16 cellular contexts compared by ENCODE assay signal in the genomic region with DNA sequence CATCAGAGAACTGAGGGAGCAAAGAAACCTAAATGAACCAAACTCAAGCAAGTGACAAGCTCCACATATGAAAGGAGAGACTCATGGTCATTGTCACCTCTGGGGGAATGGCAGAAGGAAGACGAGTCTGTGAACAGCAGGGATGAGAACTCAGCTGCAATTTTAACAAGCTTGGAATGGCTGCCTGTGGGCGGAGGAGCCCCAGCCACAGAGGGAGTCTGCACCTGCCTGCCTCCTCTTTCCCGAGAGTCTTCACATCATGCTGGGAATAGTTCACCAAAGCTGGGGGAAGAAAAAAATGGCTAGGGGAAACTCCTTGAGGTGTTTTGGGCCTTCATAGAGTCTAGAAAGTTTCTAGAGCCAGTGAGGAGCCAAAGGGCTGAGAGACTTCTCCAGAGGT. TPM values are rescaled to one million over a fixed set of nuclear protein-coding genes. Genes with fewer than 3 reads are reported as not detected.
A peak's percentile ranks its signal among the peaks of the same experiment; 100 is the strongest.
DNase-seq lines count a peak whose midpoint lies in the region; ATAC-seq and TF ChIP-seq lines count a peak whose summit lies in the region.
"Had no signal": no experiment of that assay in that cellular context is flagged by ENCODE, and none has a peak within 500 bp of the region (broad histone marks: within the 10 kb centered on the region; RNA-seq: fewer than 3 reads in every experiment).

No MANE protein-coding gene starts in this region.

- H3K4me3 Mint-ChIP-seq in GM23338 (no peak overlapping the region), endodermal cell (no peak overlapping the region), neural progenitor cell (no peak overlapping the region)
- H3K4me3 Mint-ChIP-seq in activated T-helper 17 cell treated with anti-CD3 and anti-CD28 coated beads, Interleukin-2, amount 50 U/mL, for 72 hours, result no peak overlapping the region
- H3K4me3 Mint-ChIP-seq: CD14-positive monocyte; CD4-positive, alpha-beta memory T cell had no signal

- H4K20me1 ChIP-seq in GM23338 (replicated peaks; ENCODE audit: insufficient read depth), result no peaks in the 10 kb centered on the region
- H4K20me1 ChIP-seq in neural progenitor cell (ENCODE audit: low read depth), result no peaks in the 10 kb centered on the region
- H4K20me1 ChIP-seq in PC-9 (ENCODE audit: insufficient read depth), result no peaks in the 10 kb centered on the region
- H4K20me1 ChIP-seq: BLaER1 had no signal

- H3F3A ChIP-seq in GM23338 (replicated peaks; ENCODE audit: low read depth) (no peaks in the 10 kb centered on the region), neural progenitor cell (ENCODE audit: low read depth) (peaks cover 10% of the 10 kb centered on the region), PC-9 (ENCODE audit: insufficient read depth, low read depth) (no peaks in the 10 kb centered on the region)

- no peaks in the 10 kb centered on the region for H3K27me3 Mint-ChIP-seq in GM23338 (ENCODE audit: insufficient read depth, low read depth, poor library complexity)
- H3K27me3 Mint-ChIP-seq in endodermal cell (ENCODE audit: insufficient read depth), result no peaks in the 10 kb centered on the region
- peaks cover 2% of the 10 kb centered on the region for H3K27me3 Mint-ChIP-seq in neural progenitor cell (ENCODE audit: insufficient read depth, low read depth)
- no peaks in the 10 kb centered on the region for H3K27me3 Mint-ChIP-seq in activated T-helper 17 cell treated with anti-CD3 and anti-CD28 coated beads, Interleukin-2, amount 50 U/mL, for 72 hours
- H3K27me3 Mint-ChIP-seq: CD4-positive, alpha-beta memory T cell had no signal

- H3K27ac Mint-ChIP-seq in GM23338, result no peak overlapping the region; the same call in 1 of the 2 replicates
- no peak overlapping the region for H3K27ac Mint-ChIP-seq in endodermal cell
- peak overlapping the region; percentile 25 for H3K27ac Mint-ChIP-seq in neural progenitor cell
- no peak overlapping the region for H3K27ac Mint-ChIP-seq in activated T-helper 17 cell treated with anti-CD3 and anti-CD28 coated beads, Interleukin-2, amount 50 U/mL, for 72 hours
- H3K27ac Mint-ChIP-seq: CD4-positive, alpha-beta memory T cell had no signal

- peak; percentile 51 for ATAC-seq in GM23338
- no peak for ATAC-seq in GM18511 (IDR thresholded peaks at IDR 0.05; ENCODE audit: unreplicated experiment)
- no peak for ATAC-seq in activated T-helper 17 cell treated with anti-CD3 and anti-CD28 coated beads, Interleukin-2, amount 50 U/mL, for 72 hours (replicated peaks)

- no peaks in the 10 kb centered on the region for H3K79me2 ChIP-seq in GM23338 (replicated peaks; ENCODE audit: insufficient read depth)
- H3K79me2 ChIP-seq in neural progenitor cell (ENCODE audit: low read depth), result no peaks in the 10 kb centered on the region
- H3K79me2 ChIP-seq in PC-9 (ENCODE audit: low read depth), result no peaks in the 10 kb centered on the region

- H3K4me1 Mint-ChIP-seq in GM23338, result peaks cover 9% of the 10 kb centered on the region; the same call in 2 of the 3 replicates
- peaks cover 12% of the 10 kb centered on the region for H3K4me1 Mint-ChIP-seq in endodermal cell
- H3K4me1 Mint-ChIP-seq in neural progenitor cell, result peaks cover 7% of the 10 kb centered on the region
- H3K4me1 Mint-ChIP-seq in activated T-helper 17 cell treated with anti-CD3 and anti-CD28 coated beads, Interleukin-2, amount 50 U/mL, for 72 hours, result no peaks in the 10 kb centered on the region
- H3K4me1 Mint-ChIP-seq: CD14-positive monocyte; CD4-positive, alpha-beta memory T cell had no signal

- H3K27me3 ChIP-seq in GM23338 (ENCODE audit: insufficient read depth) (no peaks in the 10 kb centered on the region), endodermal cell (ENCODE audit: control insufficient read depth, insufficient read depth, low read length, poor library complexity, severe bottlenecking) (no peaks in the 10 kb centered on the region), neural progenitor cell (no peaks in the 10 kb centered on the region), PC-9 (ENCODE audit: insufficient read depth, low read depth) (no peaks in the 10 kb centered on the region)
- H3K27me3 ChIP-seq: BLaER1 had no signal

- CTCF ChIA-PET in PC-9 (lab: Charles Lee), result no interaction called here

- H3K9me3 ChIP-seq in endodermal cell (ENCODE audit: control insufficient read depth, low read length), result peaks cover 6% of the 10 kb centered on the region
- no peaks in the 10 kb centered on the region for H3K9me3 ChIP-seq in neural progenitor cell (ENCODE audit: low read depth)
- H3K9me3 ChIP-seq in PC-9 (ENCODE audit: insufficient read depth, low read depth), result no peaks in the 10 kb centered on the region

- WGBS in endodermal cell (ENCODE audit: insufficient coverage in 1 of 2, insufficient read length in 1 of 2), 2 experiments, result 58 to 59% methylated on average over 3 of the region's 3 CpGs

- H3K4me3 ChIP-seq in GM23338 (no peak overlapping the region), endodermal cell (ENCODE audit: low read length) (no peak overlapping the region), neural progenitor cell (no peak overlapping the region), PC-9 (no peak overlapping the region)
- H3K4me3 ChIP-seq: BLaER1, HAP-1 had no signal

- no peaks in the 10 kb centered on the region; the same call in 1 of the 2 replicates for H3K36me3 ChIP-seq in GM23338 (ENCODE audit: insufficient read depth)
- H3K36me3 ChIP-seq in endodermal cell (ENCODE audit: control insufficient read depth, insufficient read depth, low read length), result no peaks in the 10 kb centered on the region
- no peaks in the 10 kb centered on the region for H3K36me3 ChIP-seq in neural progenitor cell
- no peaks in the 10 kb centered on the region for H3K36me3 ChIP-seq in PC-9 (ENCODE audit: low read depth)
- H3K36me3 ChIP-seq: BLaER1, HAP-1 had no signal

- H3K4me2 ChIP-seq in GM23338 (no peak overlapping the region), neural progenitor cell (peak overlapping the region; percentile 64), PC-9 (no peak overlapping the region)
- H3K4me2 ChIP-seq: BLaER1 had no signal

- no TSS peak for BruUV-seq in PC-9 (replicated peaks; lab: Mats Ljungman, UMichigan)

- DNase-seq in GM23338 (ENCODE audit: low spot score) (no peak), endodermal cell (peak; percentile 69), iPS-NIHi7 (ENCODE audit: extremely low spot score) (peak; percentile 28), neural progenitor cell (ENCODE audit: low spot score) (peak; percentile 30), PC-9 (no peak), NCI-H2171 (lab: John Stamatoyannopoulos, UW) (no peak)
- DNase-seq: 8988T; Calu3; CD4-positive, alpha-beta memory T cell; DMS79 treated with DMSO at 0.1 percent for 48 hours; EL had no signal

- H3K9ac ChIP-seq in endodermal cell (ENCODE audit: extremely low read depth, low read length, poor library complexity, severe bottlenecking) (no peak overlapping the region), neural progenitor cell (no peak overlapping the region)
- H3K9ac ChIP-seq: BLaER1 had no signal

- H3K27ac ChIP-seq in GM23338 (ENCODE audit: low read depth), result no peak overlapping the region
- H3K27ac ChIP-seq in endodermal cell (ENCODE audit: low read depth, low read length), result no peak overlapping the region
- H3K27ac ChIP-seq in neural progenitor cell, result no peak overlapping the region
- H3K27ac ChIP-seq in PC-9, result no peak overlapping the region
- H3K27ac ChIP-seq: BLaER1 had no signal

- peak overlapping the region; percentile 69; the same call in 1 of the 2 replicates for H2AFZ ChIP-seq in GM23338
- H2AFZ ChIP-seq in neural progenitor cell (replicated peaks), result no peak overlapping the region
- H2AFZ ChIP-seq in PC-9, result no peak overlapping the region

- POLR2A ChIA-PET in PC-9 (lab: Charles Lee; ENCODE audit: unreplicated experiment), result no interaction called here

- H3K9me3 Mint-ChIP-seq in GM23338, result peaks cover 22% of the 10 kb centered on the region
- peaks cover 10% of the 10 kb centered on the region for H3K9me3 Mint-ChIP-seq in endodermal cell
- H3K9me3 Mint-ChIP-seq in neural progenitor cell, result peaks cover 9% of the 10 kb centered on the region
- peaks cover 4% of the 10 kb centered on the region for H3K9me3 Mint-ChIP-seq in activated T-helper 17 cell treated with anti-CD3 and anti-CD28 coated beads, Interleukin-2, amount 50 U/mL, for 72 hours

- H3K36me3 Mint-ChIP-seq in GM23338 (ENCODE audit: low read depth) (peaks cover 8% of the 10 kb centered on the region; the same call in 2 of the 3 replicates), endodermal cell (ENCODE audit: low read depth) (no peaks in the 10 kb centered on the region), neural progenitor cell (no peaks in the 10 kb centered on the region)
- no peaks in the 10 kb centered on the region for H3K36me3 Mint-ChIP-seq in activated T-helper 17 cell treated with anti-CD3 and anti-CD28 coated beads, Interleukin-2, amount 50 U/mL, for 72 hours (ENCODE audit: low read depth)

- TF ChIP-seq CTCF in GM23338 (conservative IDR thresholded peaks at IDR 0.05; ENCODE audit: low read depth in 2 of 2) (no peak), endodermal cell (conservative IDR thresholded peaks at IDR 0.05) (no peak), neural progenitor cell (IDR thresholded peaks at IDR 0.05) (no peak), PC-9 (conservative IDR thresholded peaks at IDR 0.05) (no peak)

- intact Hi-C loops in PC-9 (cut with micrococcal nuclease; ENCODE audit: unreplicated experiment), result no loop called here

- H3K9me2 ChIP-seq in GM23338 (ENCODE audit: insufficient read depth), result peaks cover 7% of the 10 kb centered on the region; the same call in 1 of the 2 replicates
- H3K9me2 ChIP-seq in PC-9 (ENCODE audit: insufficient read depth), result no peaks in the 10 kb centered on the region

- no peaks in the 10 kb centered on the region for H3K4me1 ChIP-seq in GM23338 (ENCODE audit: insufficient read depth)
- no peaks in the 10 kb centered on the region for H3K4me1 ChIP-seq in endodermal cell (ENCODE audit: control insufficient read depth, insufficient read depth, low read length)
- H3K4me1 ChIP-seq in neural progenitor cell, result peaks cover 10% of the 10 kb centered on the region
- H3K4me1 ChIP-seq in PC-9 (replicated peaks; ENCODE audit: insufficient read depth), result no peaks in the 10 kb centered on the region
- H3K4me1 ChIP-seq: BLaER1, HAP-1 had no signal

TF ChIP-seq in GM23338, 12 proteins besides CTCF, POLR2A, EP300 and RAD21 (continues in another document):
- no peak for TF ChIP-seq EZH2 (IDR thresholded peaks at IDR 0.05; ENCODE audit: low read depth, unreplicated experiment)
- TF ChIP-seq ZNF114 (CRISPR knock-in tag; IDR thresholded peaks at IDR 0.05), result no peak
- no peak for TF ChIP-seq EZH2phosphoT487 (IDR thresholded peaks at IDR 0.05; ENCODE audit: unreplicated experiment)
- no peak for TF ChIP-seq STAT1 (IDR thresholded peaks at IDR 0.05; ENCODE audit: unreplicated experiment)
- TF ChIP-seq JUNB (IDR thresholded peaks at IDR 0.05; ENCODE audit: unreplicated experiment), result no peak

RNA-seq across cellular contexts. Expression of a gene that starts 21.3 kb away (rescaled TPM):
- 1.7 and 2.2 TPM in 2 replicates for total RNA-seq in GM23338 (2014; rRNA removed; shearing (Covaris generic))
- polyA plus RNA-seq in GM23338 (2016; fragmentation: Nextera tagmentation; extraction: Ambion mirVana), result 1.7 and 2.0 TPM in 2 replicates
- total RNA-seq in endodermal cell (1 to 10 TPM; 2.6 to 2.9 TPM), neural progenitor cell (ENCODE audit: low replicate concordance) (0.34 and 0.50 TPM in 2 replicates), PC-9 (2021) (45.5 and 51.2 TPM in 2 replicates)
- 8.3 TPM for polyA plus RNA-seq in endodermal cell (2013, experiment 1 of 2)
- 14.0 TPM for polyA plus RNA-seq in endodermal cell (2013, experiment 2 of 2)
- 100 to 1,000 TPM; 217 to 527 TPM for total RNA-seq in activated T-helper 17 cell treated with anti-CD3 and anti-CD28 coated beads, Interleukin-2, amount 50 U/mL, for 72 hours

Comparison
In these comparisons a context has a peak if more than half of its experiments do, and no peak if none do; other contexts are left out.
1. DNase-seq: peak in endodermal cell (single experiment), iPS-NIHi7 (single experiment) and neural progenitor cell (single experiment); none in GM23338 (single experiment), PC-9 (0 of 2) and NCI-H2171 (single experiment).
2. RNA of a gene that starts 21.3 kb away (total RNA-seq): 217 to 527 TPM in activated T-helper 17 cell treated with anti-CD3 and anti-CD28 coated beads, Interleukin-2, amount 50 U/mL, for 72 hours and 45.5 to 51.2 TPM in PC-9; 2.6 to 2.9 TPM in endodermal cell, 1.7 to 2.2 TPM in GM23338 and 0.34 to 0.50 TPM in neural progenitor cell; every median in the first group is over 10 times any median in the second.